8 cellular contexts compared by ENCODE assay signal in the genomic region with DNA sequence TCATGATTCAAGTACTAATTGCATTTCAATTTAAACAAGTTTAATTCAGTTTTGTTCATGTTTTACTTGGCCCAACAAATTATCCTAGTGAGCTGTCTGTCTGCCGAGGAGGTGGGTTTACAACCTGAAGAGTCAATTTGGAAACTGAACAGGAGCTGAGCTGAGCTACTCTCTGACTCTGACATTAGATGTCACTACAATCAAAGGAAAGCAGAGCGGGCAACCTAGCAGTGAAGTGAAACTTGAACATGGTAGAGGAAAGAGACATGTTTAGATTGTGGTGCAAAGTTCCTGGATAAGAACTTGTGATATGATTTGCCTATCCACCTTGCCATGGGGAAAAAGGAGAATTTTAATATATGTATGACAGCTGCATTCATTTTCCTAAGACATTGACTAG. TPM values are rescaled to one million over a fixed set of nuclear protein-coding genes. Genes with fewer than 3 reads are reported as not detected.
DNase-seq lines count a peak whose midpoint lies in the region; ATAC-seq, FAIRE-seq and TF ChIP-seq lines count a peak whose summit lies in the region.

No MANE protein-coding gene starts in this region.

- TF ChIP-seq CTCF in BE2C (IDR thresholded peaks at IDR 0.05; ENCODE audit: low read depth, low read length): peak; percentile 17; the same call in 1 of the 2 replicates
- peak; percentile 43 to 63 for TF ChIP-seq CTCF in fibroblast of lung (conservative IDR thresholded peaks at IDR 0.05 in 1 of 2, IDR thresholded peaks at IDR 0.05 in 1 of 2; ENCODE audit: low read depth in 1 of 2, low read length in 2 of 2)

- H3K36me3 ChIP-seq in BE2C: no peaks in the 10 kb centered on the region
- no peaks in the 10 kb centered on the region for H3K36me3 ChIP-seq in fibroblast of lung (ENCODE audit: control insufficient read depth, insufficient read depth, low read length)

- DNase-seq in BE2C: no peak
- no peak for DNase-seq in GM12891 (ENCODE audit: insufficient read length, low spot score)
- DNase-seq in HS-27A (ENCODE audit: low read depth): peak; percentile 22
- DNase-seq in RPMI7951 (ENCODE audit: low read depth): peak; percentile 68
- DNase-seq in fibroblast of lung (ENCODE audit: low read depth in 2 of 2): peak; percentile 44 to 74
- DNase-seq in occipital lobe (lab: John Stamatoyannopoulos, UW): peak; percentile 2
- no peak for DNase-seq in ecto neural progenitor cell (ENCODE audit: low spot score)

- FAIRE-seq in GM12891 (lab: Jason Lieb, UNC): peak; percentile 72

- H3K27ac ChIP-seq in fibroblast of lung (ENCODE audit: insufficient read depth, low read length): no peak overlapping the region

- H3K4me1 ChIP-seq in BE2C (no peaks in the 10 kb centered on the region), fibroblast of lung (ENCODE audit: control insufficient read depth, extremely low read depth, insufficient read depth, low read length) (no peaks in the 10 kb centered on the region)

- no peaks in the 10 kb centered on the region for H3K27me3 ChIP-seq in BE2C
- H3K27me3 ChIP-seq in fibroblast of lung (ENCODE audit: control insufficient read depth, insufficient read depth, low read length): no peaks in the 10 kb centered on the region

- H3K4me3 ChIP-seq in BE2C (ENCODE audit: low read depth, low read length) (no peak overlapping the region), fibroblast of lung (replicated peaks in 1 of 4; ENCODE audit: control extremely low read depth in 1 of 4, insufficient read depth in 1 of 4, low read depth in 3 of 4, low read length in 4 of 4) (no peak overlapping the region)

- no peak for TF ChIP-seq POLR2A in GM12891 (IDR thresholded peaks at IDR 0.05; ENCODE audit: low read depth, low read length)

- no peak overlapping the region for H2AFZ ChIP-seq in fibroblast of lung (ENCODE audit: low read length)

- no peak for ATAC-seq in HG03175 (IDR thresholded peaks at IDR 0.05; ENCODE audit: unreplicated experiment)

- H3K9ac ChIP-seq in fibroblast of lung (ENCODE audit: insufficient read depth, low read length): no peak overlapping the region

- no peaks in the 10 kb centered on the region for H3K9me3 ChIP-seq in BE2C
- H3K9me3 ChIP-seq in fibroblast of lung (ENCODE audit: control insufficient read depth, insufficient read depth, low read depth, low read length): no peaks in the 10 kb centered on the region

- H3K4me2 ChIP-seq in fibroblast of lung (ENCODE audit: extremely low read depth, insufficient read depth, low read length): no peak overlapping the region

- no peaks in the 10 kb centered on the region for H4K20me1 ChIP-seq in fibroblast of lung (ENCODE audit: control insufficient read depth, extremely low read depth, insufficient read depth, low read length)

- H3K79me2 ChIP-seq in fibroblast of lung (ENCODE audit: control insufficient read depth, insufficient read depth, low read length): no peaks in the 10 kb centered on the region

TF ChIP-seq in GM12891, 5 proteins besides CTCF, POLR2A, EP300 and RAD21:
- TF ChIP-seq TAF1 (IDR thresholded peaks at IDR 0.05; ENCODE audit: low read depth, low read length): no peak
- no peak for TF ChIP-seq SPI1 (IDR thresholded peaks at IDR 0.05; ENCODE audit: low read depth, low read length)
- no peak for TF ChIP-seq POLR2AphosphoS5 (IDR thresholded peaks at IDR 0.05; ENCODE audit: low read depth, low read length)
- TF ChIP-seq POU2F2 (IDR thresholded peaks at IDR 0.05; ENCODE audit: low read depth, low read length): no peak
- TF ChIP-seq PAX5 (IDR thresholded peaks at IDR 0.05; ENCODE audit: insufficient read depth, low read length, severe bottlenecking): no peak

RNA-seq across cellular contexts. Expression of a gene that starts 9.6 kb away (rescaled TPM):
- polyA plus RNA-seq in BE2C (2012; ENCODE audit: insufficient read depth, insufficient read length, low read depth): not detected
- polyA plus RNA-seq in GM12891 (2012; ENCODE audit: low read depth, missing spikeins): not detected
- not detected in 2 replicates for total RNA-seq in RPMI7951 (2014; rRNA removed; shearing (Covaris generic))
- not detected in 2 replicates for total RNA-seq in fibroblast of lung
- polyA plus RNA-seq in fibroblast of lung: not detected in 2 replicates
- polyA plus RNA-seq in fibroblast of lung (2012): not detected in 2 replicates
- polyA minus RNA-seq in fibroblast of lung (ENCODE audit: low replicate concordance): not detected in 2 replicates
- total RNA-seq in occipital lobe: not detected

Comparison
In these comparisons a context has a peak if more than half of its experiments do, and no peak if none do; other contexts are left out.
1. DNase-seq: peak in HS-27A (single experiment), RPMI7951 (single experiment), fibroblast of lung (2 of 2) and occipital lobe (single experiment); none in BE2C (single experiment), GM12891 (single experiment) and ecto neural progenitor cell (single experiment).